Comparison of ENCODE assay signal across 29 cellular contexts in the genomic region with DNA sequence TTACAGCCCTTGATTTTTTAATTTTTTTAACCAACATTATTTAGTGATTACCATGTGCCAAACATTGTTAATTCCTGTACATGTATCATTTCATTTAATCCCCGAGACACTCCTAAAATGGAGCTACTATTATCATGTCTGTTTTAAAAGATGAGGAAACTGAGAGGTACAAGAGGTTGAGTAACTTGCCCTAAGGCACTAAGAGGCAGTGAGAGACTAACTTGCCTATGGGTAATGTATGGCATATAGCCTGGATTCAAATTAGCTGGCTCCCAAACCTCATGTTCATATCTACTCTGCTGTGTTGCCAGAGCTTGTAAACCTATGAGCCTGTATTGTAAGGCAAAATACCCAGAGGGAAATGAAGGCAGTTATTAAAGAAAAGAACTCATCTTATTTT.
"Had no signal": no experiment of that assay in that cellular context is flagged by ENCODE, and none has a peak within 500 bp of the region (broad histone marks: within the 10 kb centered on the region; RNA-seq: fewer than 3 reads in every experiment).

No MANE protein-coding gene starts in this region.

- H3K36me3 Mint-ChIP-seq: mesothelial cell of epicardium; naive B cell; natural killer cell; neural progenitor cell; stimulated activated memory B cell treated with anti-CD40 and anti-IgM and Interleukin-4, amounts not matched to agents 10 μg/mL and 1 μg/mL and 100 μg/mL, for 72 hours had no signal

- ATAC-seq: left cardiac atrium; left lobe of liver; left ventricle myocardium superior; lower lobe of right lung; natural killer cell; right lobe of liver; stimulated activated memory B cell treated with anti-CD40 and anti-IgM and Interleukin-4, amounts not matched to agents 10 μg/mL and 1 μg/mL and 100 μg/mL, for 72 hours; stimulated activated naive CD8-positive, alpha-beta T cell treated with anti-CD3 and anti-CD28 coated beads, Interleukin-15, amount 100 ng/mL, for 72 hours had no signal

- H3K27ac Mint-ChIP-seq: naive B cell; natural killer cell; nephron progenitor cell; neural progenitor cell; progenitor cell of endocrine pancreas; stimulated activated memory B cell treated with anti-CD40 and anti-IgM and Interleukin-4, amounts not matched to agents 10 μg/mL and 1 μg/mL and 100 μg/mL, for 72 hours; stimulated activated naive CD8-positive, alpha-beta T cell treated with anti-CD3 and anti-CD28 coated beads, Interleukin-15, amount 100 ng/mL, for 72 hours had no signal

- H3K27ac ChIP-seq: lower lobe of right lung, neural progenitor cell, ovary, right atrium auricular region, right lobe of liver, tibial nerve, upper lobe of left lung, vagina had no signal

- FAIRE-seq: keratinocyte had no signal

- H3K9me3 Mint-ChIP-seq: mesothelial cell of epicardium; naive B cell; natural killer cell; nephron progenitor cell; neural progenitor cell; stimulated activated memory B cell treated with anti-CD40 and anti-IgM and Interleukin-4, amounts not matched to agents 10 μg/mL and 1 μg/mL and 100 μg/mL, for 72 hours; stimulated activated naive CD8-positive, alpha-beta T cell treated with anti-CD3 and anti-CD28 coated beads, Interleukin-15, amount 100 ng/mL, for 72 hours had no signal

- H3K4me3 ChIP-seq: lower lobe of right lung, neural progenitor cell, ovary, right atrium auricular region, right lobe of liver, smooth muscle cell, tibial nerve, upper lobe of left lung, vagina had no signal

- DNase-seq: hippocampal formation; kidney glomerular epithelial cell; left cardiac atrium; left ventricle myocardium superior; lower lobe of right lung; mesendoderm; naive B cell; natural killer cell; nephron progenitor cell; ovary; right lobe of liver; stimulated activated CD4-positive, alpha-beta T cell treated with anti-CD3 and anti-CD28 coated beads, Interleukin-1b, Interleukin-23, amount 100 ng/mL, for 48 hours; stimulated activated CD4-positive, alpha-beta T cell treated with anti-CD3 and anti-CD28 coated beads, Interleukin-2, amount 100 ng/mL, for 48 hours; stimulated activated CD4-positive, alpha-beta T cell treated with anti-CD3 and anti-CD28 coated beads, Interleukin-4, amount 100 ng/mL, for 4 hours; stimulated activated CD8-positive, alpha-beta memory T cell treated with anti-CD3 and anti-CD28 coated beads, Interleukin-4, amount 100 ng/mL, for 48 hours; stimulated activated naive CD4-positive, alpha-beta T cell treated with Interleukin-2 at 50 U/mL for 16 hours; stimulated activated naive CD8-positive, alpha-beta T cell treated with anti-CD3 and anti-CD28 coated beads, Interleukin-15, amount 100 ng/mL, for 72 hours; substantia nigra; upper lobe of left lung had no signal

- H3K4me3 Mint-ChIP-seq: mesothelial cell of epicardium; naive B cell; natural killer cell; nephron progenitor cell; neural progenitor cell; stimulated activated memory B cell treated with anti-CD40 and anti-IgM and Interleukin-4, amounts not matched to agents 10 μg/mL and 1 μg/mL and 100 μg/mL, for 72 hours; stimulated activated naive CD8-positive, alpha-beta T cell treated with anti-CD3 and anti-CD28 coated beads, Interleukin-15, amount 100 ng/mL, for 72 hours had no signal

- H3K4me1 ChIP-seq: lower lobe of right lung, neural progenitor cell, right atrium auricular region, right lobe of liver, tibial nerve, upper lobe of left lung, vagina had no signal

- H3K27me3 ChIP-seq: neural progenitor cell, ovary, right atrium auricular region, right lobe of liver, tibial nerve, upper lobe of left lung, vagina had no signal

- H3K4me1 Mint-ChIP-seq: naive B cell; natural killer cell; neural progenitor cell; stimulated activated memory B cell treated with anti-CD40 and anti-IgM and Interleukin-4, amounts not matched to agents 10 μg/mL and 1 μg/mL and 100 μg/mL, for 72 hours; stimulated activated naive CD8-positive, alpha-beta T cell treated with anti-CD3 and anti-CD28 coated beads, Interleukin-15, amount 100 ng/mL, for 72 hours had no signal

- H3K27me3 Mint-ChIP-seq: naive B cell; progenitor cell of endocrine pancreas; stimulated activated memory B cell treated with anti-CD40 and anti-IgM and Interleukin-4, amounts not matched to agents 10 μg/mL and 1 μg/mL and 100 μg/mL, for 72 hours; stimulated activated naive CD8-positive, alpha-beta T cell treated with anti-CD3 and anti-CD28 coated beads, Interleukin-15, amount 100 ng/mL, for 72 hours had no signal

- H3K9me3 ChIP-seq: lower lobe of right lung, ovary, right atrium auricular region, right lobe of liver, tibial nerve, upper lobe of left lung, vagina had no signal
